21 cellular contexts compared by ENCODE assay signal in the genomic region with DNA sequence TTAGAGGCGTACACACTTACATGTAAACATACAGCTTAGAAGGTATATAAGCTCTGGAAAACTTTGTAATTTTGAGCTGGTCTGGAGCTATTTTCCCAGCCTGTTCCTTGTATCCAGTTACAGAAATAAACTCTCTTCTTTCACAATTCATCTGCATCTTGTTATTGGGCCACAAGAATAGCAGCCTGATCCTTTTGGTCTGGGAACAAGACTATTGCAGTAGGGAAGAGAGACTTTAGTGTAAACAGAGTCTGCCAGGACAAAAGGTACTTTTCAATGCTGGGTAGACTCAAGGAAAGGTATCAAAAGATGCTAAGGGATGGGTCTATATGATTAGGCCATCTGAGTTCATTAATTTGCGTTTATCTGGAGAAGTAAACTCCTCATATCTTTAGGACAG.
"Had no signal": no experiment of that assay in that cellular context is flagged by ENCODE, and none has a peak within 500 bp of the region (broad histone marks: within the 10 kb centered on the region; RNA-seq: fewer than 3 reads in every experiment).

No MANE protein-coding gene starts in this region.

- H3K36me3 ChIP-seq: prostate gland, sigmoid colon, tibial nerve, upper lobe of right lung, vagina had no signal

- H3K4me3 Mint-ChIP-seq: dendritic cell treated with granulocyte-macrophage colony-stimulating factor and Interleukin-4, amounts not matched to agents 40 ng/mL and 50 ng/mL, for 4 days; naive thymus-derived CD8-positive, alpha-beta T cell; stimulated activated naive B cell treated with anti-CD40 and anti-IgM and Interleukin-4, amounts not matched to agents 10 μg/mL and 1 μg/mL and 100 μg/mL, for 72 hours; stimulated activated naive CD8-positive, alpha-beta T cell treated with anti-CD3 and anti-CD28 coated beads, Interleukin-15, amount 100 ng/mL, for 72 hours had no signal

- H3K27me3 Mint-ChIP-seq: dendritic cell treated with granulocyte-macrophage colony-stimulating factor and Interleukin-4, amounts not matched to agents 40 ng/mL and 50 ng/mL, for 4 days; naive thymus-derived CD8-positive, alpha-beta T cell; stimulated activated naive B cell treated with anti-CD40 and anti-IgM and Interleukin-4, amounts not matched to agents 10 μg/mL and 1 μg/mL and 100 μg/mL, for 72 hours; stimulated activated naive CD8-positive, alpha-beta T cell treated with anti-CD3 and anti-CD28 coated beads, Interleukin-15, amount 100 ng/mL, for 72 hours had no signal

- H3K4me1 ChIP-seq: parathyroid adenoma, prostate gland, sigmoid colon, testis, tibial nerve, upper lobe of right lung, vagina had no signal

- H3K27ac Mint-ChIP-seq: dendritic cell treated with granulocyte-macrophage colony-stimulating factor and Interleukin-4, amounts not matched to agents 40 ng/mL and 50 ng/mL, for 4 days; naive thymus-derived CD8-positive, alpha-beta T cell; stimulated activated naive B cell treated with anti-CD40 and anti-IgM and Interleukin-4, amounts not matched to agents 10 μg/mL and 1 μg/mL and 100 μg/mL, for 72 hours; stimulated activated naive CD8-positive, alpha-beta T cell treated with anti-CD3 and anti-CD28 coated beads, Interleukin-15, amount 100 ng/mL, for 72 hours had no signal

- H3K27me3 ChIP-seq: sigmoid colon, testis, tibial nerve, upper lobe of right lung, vagina had no signal

- H3K4me1 Mint-ChIP-seq: naive thymus-derived CD8-positive, alpha-beta T cell; stimulated activated naive B cell treated with anti-CD40 and anti-IgM and Interleukin-4, amounts not matched to agents 10 μg/mL and 1 μg/mL and 100 μg/mL, for 72 hours; stimulated activated naive CD8-positive, alpha-beta T cell treated with anti-CD3 and anti-CD28 coated beads, Interleukin-15, amount 100 ng/mL, for 72 hours had no signal

- H3K9me3 ChIP-seq: prostate gland, testis, upper lobe of right lung, vagina had no signal

- ATAC-seq: left cardiac atrium; mucosa of descending colon; naive thymus-derived CD8-positive, alpha-beta T cell; stimulated activated naive B cell treated with anti-CD40 and anti-IgM and Interleukin-4, amounts not matched to agents 10 μg/mL and 1 μg/mL and 100 μg/mL, for 72 hours; stimulated activated naive CD8-positive, alpha-beta T cell treated with anti-CD3 and anti-CD28 coated beads, Interleukin-15, amount 100 ng/mL, for 72 hours; upper lobe of right lung had no signal

- H3K4me3 ChIP-seq: mucosa of descending colon, prostate gland, sigmoid colon, skin epidermis, testis, tibial nerve, upper lobe of right lung, vagina had no signal

- H3K27ac ChIP-seq: parathyroid adenoma, prostate gland, sigmoid colon, skin epidermis, upper lobe of right lung, vagina had no signal

- H3K9ac ChIP-seq: parathyroid adenoma had no signal

- DNase-seq: cerebellar nuclear complex; erythroblast; kidney; left cardiac atrium; mammary epithelial cell; mucosa of descending colon; naive thymus-derived CD8-positive, alpha-beta T cell; occipital lobe; sigmoid colon; stimulated activated CD4-positive, alpha-beta T cell treated with anti-CD3 and anti-CD28 coated beads, Interleukin-2, amount 100 ng/mL, for 24 hours; stimulated activated CD4-positive, alpha-beta T cell treated with anti-CD3 and anti-CD28 coated beads, Interleukin-4, amount 100 ng/mL, for 4 hours; stimulated activated naive B cell treated with anti-CD40 and anti-IgM and Interleukin-4, amounts not matched to agents 10 μg/mL and 1 μg/mL and 100 μg/mL, for 72 hours; stimulated activated naive CD8-positive, alpha-beta T cell treated with anti-CD3 and anti-CD28 coated beads, Interleukin-15, amount 100 ng/mL, for 72 hours; upper lobe of right lung had no signal

- H3K36me3 Mint-ChIP-seq: naive thymus-derived CD8-positive, alpha-beta T cell; stimulated activated naive B cell treated with anti-CD40 and anti-IgM and Interleukin-4, amounts not matched to agents 10 μg/mL and 1 μg/mL and 100 μg/mL, for 72 hours had no signal
